ENCODE assay signal across 17 cellular contexts in genomic region chr22:47051435-47052175, GRCh38.
DNase-seq lines count a peak whose midpoint lies in the region; ATAC-seq, FAIRE-seq and TF ChIP-seq lines count a peak whose summit lies in the region.
"Had no signal": no experiment of that assay in that cellular context is flagged by ENCODE, and none has a peak within 500 bp of the region (broad histone marks: within the 10 kb centered on the region; RNA-seq: fewer than 3 reads in every experiment).

No MANE protein-coding gene starts in this region.

- peak overlapping the region; percentile 61; the same call in 1 of the 2 replicates for H3K27ac Mint-ChIP-seq in GM23338
- H3K27ac Mint-ChIP-seq in memory B cell = peak overlapping the region; percentile 50
- H3K27ac Mint-ChIP-seq: activated naive CD8-positive, alpha-beta T cell had no signal

- no peaks in the 10 kb centered on the region for H3K9me3 Mint-ChIP-seq in GM23338
- no peaks in the 10 kb centered on the region for H3K9me3 Mint-ChIP-seq in memory B cell

- H3K27ac ChIP-seq in BLaER1 (no peak overlapping the region), GM23338 (ENCODE audit: low read depth) (no peak overlapping the region), breast epithelium (no peak overlapping the region)

- H3K4me2 ChIP-seq in BLaER1 = peak overlapping the region; percentile 68
- H3K4me2 ChIP-seq in GM23338 = no peak overlapping the region

- no peaks in the 10 kb centered on the region for H3F3A ChIP-seq in GM23338 (replicated peaks; ENCODE audit: low read depth)

- no peak overlapping the region for H3K4me3 ChIP-seq in BLaER1
- no peak overlapping the region for H3K4me3 ChIP-seq in GM23338
- no peak overlapping the region for H3K4me3 ChIP-seq in breast epithelium

- no peaks in the 10 kb centered on the region; the same call in 2 of the 3 replicates for H3K36me3 Mint-ChIP-seq in GM23338 (ENCODE audit: low read depth)
- H3K36me3 Mint-ChIP-seq in memory B cell = peaks cover 21% of the 10 kb centered on the region

- no peak for FAIRE-seq in GM19239 (lab: Jason Lieb, UNC)
- FAIRE-seq: endometrium had no signal

- 0 out of 2 replicates have a peak overlapping the region, but pooled peaks have one; percentile 34 for H3K9ac ChIP-seq in BLaER1

- no peak overlapping the region for H2AFZ ChIP-seq in GM23338

- TF ChIP-seq CTCF in GM23338 (conservative IDR thresholded peaks at IDR 0.05; ENCODE audit: low read depth in 2 of 2) (no peak), breast epithelium (IDR thresholded peaks at IDR 0.05) (no peak)

- H4K20me1 ChIP-seq in BLaER1 (peaks cover 98% of the 10 kb centered on the region), GM23338 (replicated peaks; ENCODE audit: insufficient read depth) (no peaks in the 10 kb centered on the region)

- DNase-seq in GM23338 (ENCODE audit: low spot score) (no peak), NCI-H526 (lab: John Stamatoyannopoulos, UW) (peak; percentile 74 to 90), memory B cell (ENCODE audit: low spot score in 2 of 2) (no peak), ecto neural progenitor cell (ENCODE audit: low spot score) (no peak), breast epithelium (ENCODE audit: low spot score in 2 of 2) (no peak), GM19239 (ENCODE audit: insufficient read length, low spot score) (no peak)
- DNase-seq: activated CD4-positive, alpha-beta T cell treated with anti-CD3 and anti-CD28 coated beads for 4 hours; activated T-cell treated with anti-CD3 and anti-CD28 coated beads for 4 hours; Calu3; caudate nucleus; left cardiac atrium; NCI-H1694; SIG-M5 had no signal

- H3K9me3 ChIP-seq in BLaER1 = no peaks in the 10 kb centered on the region
- H3K9me3 ChIP-seq in breast epithelium = no peaks in the 10 kb centered on the region

- no peak for TF ChIP-seq POLR2A in breast epithelium (IDR thresholded peaks at IDR 0.05)

- H3K4me1 ChIP-seq in BLaER1 = peaks cover 43% of the 10 kb centered on the region
- H3K4me1 ChIP-seq in GM23338 (ENCODE audit: insufficient read depth) = no peaks in the 10 kb centered on the region
- H3K4me1 ChIP-seq in breast epithelium = no peaks in the 10 kb centered on the region

- H3K27me3 Mint-ChIP-seq in GM23338 (ENCODE audit: insufficient read depth, low read depth, poor library complexity) (peaks cover 8% of the 10 kb centered on the region), memory B cell (no peaks in the 10 kb centered on the region)
- H3K27me3 Mint-ChIP-seq: activated naive CD8-positive, alpha-beta T cell had no signal

- H3K4me3 Mint-ChIP-seq in GM23338 = no peak overlapping the region
- no peak overlapping the region for H3K4me3 Mint-ChIP-seq in memory B cell
- H3K4me3 Mint-ChIP-seq: activated naive CD8-positive, alpha-beta T cell had no signal

- H3K36me3 ChIP-seq in BLaER1 (peaks cover 47% of the 10 kb centered on the region; the same call in 1 of the 2 replicates), GM23338 (ENCODE audit: insufficient read depth) (no peaks in the 10 kb centered on the region), breast epithelium (no peaks in the 10 kb centered on the region)

- H3K4me1 Mint-ChIP-seq in GM23338 (peaks cover 24% of the 10 kb centered on the region), memory B cell (peaks cover 26% of the 10 kb centered on the region)

- H3K27me3 ChIP-seq in BLaER1 (no peaks in the 10 kb centered on the region), GM23338 (ENCODE audit: insufficient read depth) (no peaks in the 10 kb centered on the region), breast epithelium (no peaks in the 10 kb centered on the region)

- H3K79me2 ChIP-seq in GM23338 (replicated peaks; ENCODE audit: insufficient read depth) = no peaks in the 10 kb centered on the region

- intact Hi-C loops in breast epithelium (cut with DNase I; ENCODE audit: low total_unique reads) = no loop called here

- ATAC-seq in GM23338 (peak; percentile 9; the same call in 2 of the 3 replicates), memory B cell (ENCODE audit: low read depth) (no peak), GM19452 (IDR thresholded peaks at IDR 0.05; ENCODE audit: unreplicated experiment) (no peak)
- ATAC-seq: left cardiac atrium had no signal

- no peaks in the 10 kb centered on the region for H3K9me2 ChIP-seq in GM23338 (ENCODE audit: insufficient read depth)

TF ChIP-seq in GM23338, 12 proteins besides CTCF, POLR2A, EP300 and RAD21 (continues in another document):
- TF ChIP-seq JUNB (IDR thresholded peaks at IDR 0.05; ENCODE audit: unreplicated experiment) (no peak), ETS1 (IDR thresholded peaks at IDR 0.05) (no peak), EZH2 (IDR thresholded peaks at IDR 0.05; ENCODE audit: low read depth, unreplicated experiment) (no peak), CREB1 (CRISPR knock-in tag; IDR thresholded peaks at IDR 0.05; ENCODE audit: low read depth) (no peak), EZH2phosphoT487 (IDR thresholded peaks at IDR 0.05; ENCODE audit: unreplicated experiment) (no peak), NANOG (IDR thresholded peaks at IDR 0.05; ENCODE audit: borderline replicate concordance) (no peak), POLR2AphosphoS5 (IDR thresholded peaks at IDR 0.05; ENCODE audit: low read depth) (no peak), ZNF114 (CRISPR knock-in tag; IDR thresholded peaks at IDR 0.05) (no peak), STAT1 (IDR thresholded peaks at IDR 0.05; ENCODE audit: unreplicated experiment) (no peak), ZNF331 (CRISPR knock-in tag; IDR thresholded peaks at IDR 0.05; ENCODE audit: low read depth) (no peak), REST (IDR thresholded peaks at IDR 0.05; ENCODE audit: unreplicated experiment) (no peak)

Comparison
In these comparisons a context has a peak if more than half of its experiments do, and no peak if none do; other contexts are left out.
1. DNase-seq: peak in NCI-H526 (2 of 2); none in GM23338 (single experiment), memory B cell (0 of 2), ecto neural progenitor cell (single experiment), breast epithelium (0 of 2) and GM19239 (single experiment).